ENCODE assay signal across 8 cellular contexts in the genomic region with DNA sequence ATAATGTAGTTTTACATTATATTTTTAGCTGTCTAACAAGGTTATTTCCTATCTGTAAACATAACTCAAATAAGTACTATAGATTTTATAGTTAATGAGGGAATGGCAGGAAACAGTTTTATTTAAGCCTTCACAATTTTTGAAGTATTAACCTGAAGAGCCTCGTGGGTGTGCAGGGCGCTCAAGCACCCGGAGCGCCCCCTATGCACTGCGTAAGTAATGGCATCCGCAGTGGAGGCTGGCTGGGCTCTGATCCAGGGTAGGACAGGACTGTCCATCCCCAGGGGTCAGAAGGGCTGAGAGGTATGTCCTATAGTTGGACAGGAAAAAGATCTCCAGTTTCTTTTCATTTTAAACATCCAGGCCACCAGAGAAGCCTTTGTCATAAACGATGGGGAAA. TPM values are rescaled to one million over a fixed set of nuclear protein-coding genes. Genes with fewer than 3 reads are reported as not detected.
A peak's percentile ranks its signal among the peaks of the same experiment; 100 is the strongest.
DNase-seq lines count a peak whose midpoint lies in the region; ATAC-seq and TF ChIP-seq lines count a peak whose summit lies in the region.

No MANE protein-coding gene starts in this region.

- no peak overlapping the region for H3K9ac ChIP-seq in SK-N-SH

- no peak for TF ChIP-seq EP300 in SK-N-SH (IDR thresholded peaks at IDR 0.05; ENCODE audit: borderline replicate concordance in 1 of 2, low read depth in 1 of 2, low read length in 1 of 2)

- DNase-seq in ACHN, result peak; percentile 45
- DNase-seq in SK-N-SH, result peak; percentile 85
- peak; percentile 47 for DNase-seq in germinal center (ENCODE audit: low spot score)
- DNase-seq in GF-D8 (lab: John Stamatoyannopoulos, UW), result no peak
- DNase-seq in effector CD8-positive, alpha-beta T cell (lab: John Stamatoyannopoulos, UW), result no peak

- no peaks in the 10 kb centered on the region for H3K9me2 ChIP-seq in SK-N-SH

- peak; percentile 52 for TF ChIP-seq CTCF in GM12872 (IDR thresholded peaks at IDR 0.05; ENCODE audit: insufficient read depth, low read depth, low read length)
- TF ChIP-seq CTCF in SK-N-SH (IDR thresholded peaks at IDR 0.05), result peak; percentile 77

- peaks cover 0 to 16% of the 10 kb centered on the region in 2 experiments; a peak in 3 of 4 replicates for H3K4me1 ChIP-seq in SK-N-SH (ENCODE audit: control insufficient read depth in 1 of 2, insufficient read depth in 2 of 2, low read depth in 1 of 2, low read length in 1 of 2)

- H3K36me3 ChIP-seq in SK-N-SH (replicated peaks in 1 of 2; ENCODE audit: control insufficient read depth in 1 of 2, insufficient read depth in 2 of 2, low read length in 1 of 2), result no peaks in the 10 kb centered on the region

- WGBS in SK-N-SH (ENCODE audit: low lambda C conversion rate), result 10% methylated on average over 7 of the region's 7 CpGs

- H3K27ac ChIP-seq in SK-N-SH (ENCODE audit: low read depth in 2 of 2, low read length in 1 of 2), result no peak overlapping the region

- H3K4me3 ChIP-seq in SK-N-SH (ENCODE audit: low read depth in 2 of 2, low read length in 1 of 2), result peak overlapping the region in 1 of 2 experiments; percentile 17; a peak in 1 of 4 replicates

- ATAC-seq in HG02973 (IDR thresholded peaks at IDR 0.05; ENCODE audit: unreplicated experiment), result no peak
- no peak for ATAC-seq in HG02981 (IDR thresholded peaks at IDR 0.05; ENCODE audit: unreplicated experiment)

- H2AFZ ChIP-seq in SK-N-SH (ENCODE audit: low read depth), result no peak overlapping the region

- no peaks in the 10 kb centered on the region for H4K20me1 ChIP-seq in SK-N-SH (ENCODE audit: insufficient read depth)

- no peak overlapping the region for H3K4me2 ChIP-seq in SK-N-SH

- CTCF ChIA-PET in SK-N-SH (lab: Yijun Ruan, JAX), result interaction anchor here (0.6 to 17.1 kb wide), 22 partner anchors 11 to 433 kb away, joined by 3 to 372 read pairs (median 5); no protein-coding TSS in a partner anchor

- H3K79me2 ChIP-seq in SK-N-SH (ENCODE audit: insufficient read depth), result no peaks in the 10 kb centered on the region

- in situ Hi-C loops in ACHN (cut with HindIII; ENCODE audit: low pct_ligation_motif_present, low pct_unique_long_range_greater_than_20kb, low sequenced_read_pairs), result loop anchor here (25.0 kb wide), 1 partner anchor 389 kb away; no protein-coding TSS in a partner anchor

- H3F3A ChIP-seq in SK-N-SH (replicated peaks; ENCODE audit: insufficient read depth), result peaks cover 33% of the 10 kb centered on the region

- no peaks in the 10 kb centered on the region for H3K9me3 ChIP-seq in SK-N-SH

- peak; percentile 45 for TF ChIP-seq RAD21 in SK-N-SH (IDR thresholded peaks at IDR 0.05; ENCODE audit: low read length)

- H3K27me3 ChIP-seq in SK-N-SH (ENCODE audit: insufficient read depth), result peaks cover 33% of the 10 kb centered on the region

- POLR2A ChIA-PET in SK-N-SH (lab: Yijun Ruan, JAX), result no interaction called here

TF ChIP-seq in SK-N-SH, 30 proteins besides CTCF, POLR2A, EP300 and RAD21:
- TF ChIP-seq RFX5 (IDR thresholded peaks at IDR 0.05; ENCODE audit: low read length), result no peak
- TF ChIP-seq, protein P1, sequence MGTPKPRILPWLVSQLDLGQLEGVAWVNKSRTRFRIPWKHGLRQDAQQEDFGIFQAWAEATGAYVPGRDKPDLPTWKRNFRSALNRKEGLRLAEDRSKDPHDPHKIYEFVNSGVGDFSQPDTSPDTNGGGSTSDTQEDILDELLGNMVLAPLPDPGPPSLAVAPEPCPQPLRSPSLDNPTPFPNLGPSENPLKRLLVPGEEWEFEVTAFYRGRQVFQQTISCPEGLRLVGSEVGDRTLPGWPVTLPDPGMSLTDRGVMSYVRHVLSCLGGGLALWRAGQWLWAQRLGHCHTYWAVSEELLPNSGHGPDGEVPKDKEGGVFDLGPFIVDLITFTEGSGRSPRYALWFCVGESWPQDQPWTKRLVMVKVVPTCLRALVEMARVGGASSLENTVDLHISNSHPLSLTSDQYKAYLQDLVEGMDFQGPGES (IDR thresholded peaks at IDR 0.05; ENCODE audit: low read depth, low read length), result no peak
- TF ChIP-seq SMC3 (IDR thresholded peaks at IDR 0.05; ENCODE audit: low read depth, low read length), result peak; percentile 19; the same call in 1 of the 2 replicates
- TF ChIP-seq JUND (IDR thresholded peaks at IDR 0.05), result no peak
- no peak for TF ChIP-seq RCOR1 (IDR thresholded peaks at IDR 0.05; ENCODE audit: low read length)
- TF ChIP-seq NFIC (IDR thresholded peaks at IDR 0.05; ENCODE audit: borderline replicate concordance), result peak; percentile 19; the same call in 1 of the 2 replicates
- TF ChIP-seq, protein P2, sequence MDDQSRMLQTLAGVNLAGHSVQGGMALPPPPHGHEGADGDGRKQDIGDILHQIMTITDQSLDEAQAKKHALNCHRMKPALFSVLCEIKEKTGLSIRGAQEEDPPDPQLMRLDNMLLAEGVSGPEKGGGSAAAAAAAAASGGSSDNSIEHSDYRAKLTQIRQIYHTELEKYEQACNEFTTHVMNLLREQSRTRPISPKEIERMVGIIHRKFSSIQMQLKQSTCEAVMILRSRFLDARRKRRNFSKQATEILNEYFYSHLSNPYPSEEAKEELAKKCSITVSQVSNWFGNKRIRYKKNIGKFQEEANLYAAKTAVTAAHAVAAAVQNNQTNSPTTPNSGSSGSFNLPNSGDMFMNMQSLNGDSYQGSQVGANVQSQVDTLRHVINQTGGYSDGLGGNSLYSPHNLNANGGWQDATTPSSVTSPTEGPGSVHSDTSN (IDR thresholded peaks at IDR 0.05), result no peak
- no peak for TF ChIP-seq SIN3A (IDR thresholded peaks at IDR 0.05; ENCODE audit: borderline replicate concordance, low read depth, low read length)
TF ChIP-seq in SK-N-SH: peak in this region for 2.

RNA-seq across cellular contexts. Expression of a gene that starts 8.2 kb away (rescaled TPM):
- polyA plus RNA-seq in SK-N-SH (2012; rRNA removed), result 0.03 and 0.16 TPM in 2 replicates
- polyA plus RNA-seq in SK-N-SH (2012; cell fraction: cytosol; rRNA removed), result 0.08 and 0.14 TPM in 2 replicates
- polyA plus RNA-seq in SK-N-SH (2012; cell fraction: nucleus; rRNA removed), result 0.14 and 0.33 TPM in 2 replicates

Comparison
In these comparisons a context has a peak if more than half of its experiments do, and no peak if none do; other contexts are left out.
1. DNase-seq: peak in ACHN (single experiment), SK-N-SH (single experiment) and germinal center (single experiment); none in GF-D8 (single experiment) and effector CD8-positive, alpha-beta T cell (single experiment).